In the genomic region with DNA sequence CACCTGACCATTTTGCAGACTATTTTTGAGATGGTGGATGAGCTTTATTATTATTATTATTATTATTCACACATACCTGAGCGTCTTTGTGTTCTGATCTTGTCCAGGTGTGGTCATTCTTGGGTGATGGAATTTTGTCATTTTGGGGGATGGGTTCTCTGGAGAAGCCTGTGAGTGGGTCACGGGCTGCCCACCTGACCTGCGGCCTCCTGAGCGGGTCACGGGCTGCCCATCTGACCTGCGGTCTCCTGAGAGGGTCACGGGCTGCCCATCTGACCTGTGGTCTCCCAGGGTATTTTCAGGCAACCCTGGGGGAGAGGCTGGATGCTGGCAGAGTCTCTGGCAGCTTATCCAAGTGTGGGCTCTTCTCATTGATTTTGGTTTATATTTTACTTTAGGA, we compare ENCODE assay signal across 22 cellular contexts. TPM values are rescaled to one million over a fixed set of nuclear protein-coding genes. Genes with fewer than 3 reads are reported as not detected.
"Had no signal": no experiment of that assay in that cellular context is flagged by ENCODE, and none has a peak within 500 bp of the region (broad histone marks: within the 10 kb centered on the region; RNA-seq: fewer than 3 reads in every experiment).

No MANE protein-coding gene starts in this region.

- H3K27ac Mint-ChIP-seq: immature natural killer cell, memory B cell, naive B cell, nephron had no signal

- H3K9me3 Mint-ChIP-seq: immature natural killer cell; memory B cell; stimulated activated naive B cell treated with anti-CD40 and anti-IgM and Interleukin-4, amounts not matched to agents 10 μg/mL and 1 μg/mL and 100 μg/mL, for 72 hours; stimulated activated naive CD8-positive, alpha-beta T cell treated with anti-CD3 and anti-CD28 coated beads, Interleukin-15, amount 100 ng/mL, for 72 hours had no signal

- H3K36me3 Mint-ChIP-seq: immature natural killer cell, naive B cell had no signal

- H3K9me3 ChIP-seq: left ventricle myocardium inferior, lower lobe of right lung, psoas muscle, sigmoid colon, testis, upper lobe of right lung had no signal

- H3K27me3 ChIP-seq: foreskin keratinocyte, sigmoid colon, testis, tibial nerve, upper lobe of right lung had no signal

- ATAC-seq: foreskin keratinocyte; lower lobe of right lung; psoas muscle; stimulated activated naive B cell treated with anti-CD40 and anti-IgM and Interleukin-4, amounts not matched to agents 10 μg/mL and 1 μg/mL and 100 μg/mL, for 72 hours; stimulated activated naive CD8-positive, alpha-beta T cell treated with anti-CD3 and anti-CD28 coated beads, Interleukin-15, amount 100 ng/mL, for 72 hours; upper lobe of right lung had no signal

- H3K27ac ChIP-seq: foreskin keratinocyte, left ventricle myocardium inferior, lower lobe of right lung, psoas muscle, sigmoid colon, skin epidermis, testis, tibial nerve, upper lobe of right lung had no signal

- H3K4me1 Mint-ChIP-seq: immature natural killer cell; memory B cell; nephron; stimulated activated naive B cell treated with anti-CD40 and anti-IgM and Interleukin-4, amounts not matched to agents 10 μg/mL and 1 μg/mL and 100 μg/mL, for 72 hours; stimulated activated naive CD8-positive, alpha-beta T cell treated with anti-CD3 and anti-CD28 coated beads, Interleukin-15, amount 100 ng/mL, for 72 hours had no signal

- H3K4me3 Mint-ChIP-seq: immature natural killer cell; memory B cell; naive B cell; nephron; stimulated activated naive B cell treated with anti-CD40 and anti-IgM and Interleukin-4, amounts not matched to agents 10 μg/mL and 1 μg/mL and 100 μg/mL, for 72 hours; stimulated activated naive CD8-positive, alpha-beta T cell treated with anti-CD3 and anti-CD28 coated beads, Interleukin-15, amount 100 ng/mL, for 72 hours had no signal

- H3K36me3 ChIP-seq: left ventricle myocardium inferior, lower lobe of right lung, sigmoid colon, upper lobe of right lung had no signal

- H3K4me1 ChIP-seq: foreskin keratinocyte, left ventricle myocardium inferior, lower lobe of right lung, psoas muscle, sigmoid colon, testis, tibial nerve, upper lobe of right lung had no signal

- H3K4me3 ChIP-seq: left ventricle myocardium inferior, lower lobe of right lung, psoas muscle, sigmoid colon, skin epidermis, testis, tibial nerve, upper lobe of right lung had no signal

- H3K27me3 Mint-ChIP-seq: memory B cell; naive B cell; stimulated activated naive B cell treated with anti-CD40 and anti-IgM and Interleukin-4, amounts not matched to agents 10 μg/mL and 1 μg/mL and 100 μg/mL, for 72 hours; stimulated activated naive CD8-positive, alpha-beta T cell treated with anti-CD3 and anti-CD28 coated beads, Interleukin-15, amount 100 ng/mL, for 72 hours had no signal

- DNase-seq: dermis blood vessel endothelial cell; foreskin keratinocyte; immature natural killer cell; left ventricle myocardium inferior; lower lobe of right lung; midbrain; naive B cell; occipital lobe; psoas muscle; retina; sigmoid colon; stimulated activated CD4-positive, alpha-beta T cell treated with anti-CD3 and anti-CD28 coated beads, Interleukin-2, amount 100 ng/mL, for 24 hours; stimulated activated CD4-positive, alpha-beta T cell treated with anti-CD3 and anti-CD28 coated beads, Interleukin-4, amount 100 ng/mL, for 4 hours; stimulated activated naive B cell treated with anti-CD40 and anti-IgM and Interleukin-4, amounts not matched to agents 10 μg/mL and 1 μg/mL and 100 μg/mL, for 72 hours; stimulated activated naive CD8-positive, alpha-beta T cell treated with anti-CD3 and anti-CD28 coated beads, Interleukin-15, amount 100 ng/mL, for 72 hours; testis; upper lobe of right lung had no signal

RNA-seq across cellular contexts. Expression of a gene that starts 36.6 kb away (rescaled TPM):
- total RNA-seq: foreskin keratinocyte, left ventricle myocardium inferior, lower lobe of right lung, psoas muscle, subcutaneous adipose tissue, tibial nerve, upper lobe of right lung had no signal
